In the genomic region with DNA sequence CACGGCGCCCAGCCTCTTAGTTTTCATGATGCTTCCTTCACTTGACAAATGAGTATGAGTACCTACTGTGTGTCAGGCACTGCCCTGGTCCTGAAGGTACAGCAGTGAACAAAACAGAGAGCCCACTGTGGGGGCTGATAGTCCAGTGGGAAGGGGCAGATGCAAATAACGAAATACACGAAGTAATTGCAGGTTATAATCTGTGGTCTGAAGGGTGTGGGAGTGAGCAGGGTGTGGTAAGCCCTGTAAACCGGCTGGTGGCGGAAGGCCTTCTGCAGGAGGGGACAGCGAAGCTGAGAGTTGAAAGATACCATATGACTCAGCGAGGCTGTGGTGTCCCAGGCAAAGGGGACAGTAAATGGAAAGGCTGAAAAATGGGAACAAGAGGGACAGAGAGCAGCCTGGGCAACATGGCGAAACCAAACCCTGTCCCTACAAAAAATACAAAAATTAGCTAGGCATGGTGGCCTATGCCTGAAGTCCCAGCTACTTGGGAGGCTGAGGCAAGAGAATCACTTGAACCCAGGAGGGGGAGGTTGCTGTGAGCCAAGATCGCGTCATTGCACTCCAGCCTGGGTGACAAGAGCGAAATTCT, we compare ENCODE assay signal across 11 cellular contexts.
DNase-seq lines count a peak whose midpoint lies in the region; ATAC-seq and TF ChIP-seq lines count a peak whose summit lies in the region.
"Had no signal": no experiment of that assay in that cellular context is flagged by ENCODE, and none has a peak within 500 bp of the region (broad histone marks: within the 10 kb centered on the region; RNA-seq: fewer than 3 reads in every experiment).

No MANE protein-coding gene starts in this region.

- H3K4me3 ChIP-seq in right atrium auricular region = no peak overlapping the region

- H3K9me3 ChIP-seq in right atrium auricular region = no peaks in the 10 kb centered on the region

- H3K27me3 ChIP-seq in right atrium auricular region = no peaks in the 10 kb centered on the region

- no peaks in the 10 kb centered on the region for H3K36me3 ChIP-seq in right atrium auricular region

- peak; percentile 32 for DNase-seq in stimulated activated naive CD4-positive, alpha-beta T cell treated with Interleukin-2 at 50 U/mL for 16 hours (lab: John Stamatoyannopoulos, UW)
- no peak for DNase-seq in stimulated activated naive CD4-positive, alpha-beta T cell (lab: John Stamatoyannopoulos, UW)
- DNase-seq in activated CD4-positive, alpha-beta T cell treated with anti-CD3 and anti-CD28 coated beads, Interleukin-2, amount 10 ng/mL, durations not matched to agents 24 days and 14 days = peak; percentile 70
- DNase-seq in COLO829 (ENCODE audit: low spot score) (no peak), right atrium auricular region (ENCODE audit: low spot score) (no peak)
- no peak for DNase-seq in effector CD4-positive, alpha-beta T cell
- DNase-seq: effector memory CD4-positive, alpha-beta T cell; substantia nigra had no signal

- H3K27ac Mint-ChIP-seq in activated CD4-positive, alpha-beta T cell treated with anti-CD3 and anti-CD28 coated beads, Interleukin-2, amount 10 ng/mL, durations not matched to agents 24 days and 14 days = peak overlapping the region; percentile 46
- H3K27ac Mint-ChIP-seq: nephron had no signal

- H3K27ac ChIP-seq in right atrium auricular region = no peak overlapping the region

- TF ChIP-seq CTCF in right atrium auricular region (IDR thresholded peaks at IDR 0.05) = no peak

- H3K36me3 Mint-ChIP-seq in activated CD4-positive, alpha-beta T cell treated with anti-CD3 and anti-CD28 coated beads, Interleukin-2, amount 10 ng/mL, durations not matched to agents 24 days and 14 days (ENCODE audit: low read depth) = peaks cover 3% of the 10 kb centered on the region

- peaks cover 40% of the 10 kb centered on the region for H3K4me1 Mint-ChIP-seq in activated CD4-positive, alpha-beta T cell treated with anti-CD3 and anti-CD28 coated beads, Interleukin-2, amount 10 ng/mL, durations not matched to agents 24 days and 14 days
- H3K4me1 Mint-ChIP-seq: nephron had no signal

- ATAC-seq in HG03280 (IDR thresholded peaks at IDR 0.05; ENCODE audit: unreplicated experiment) (peak; percentile 49), HG02870 (IDR thresholded peaks at IDR 0.05; ENCODE audit: unreplicated experiment) (no peak)

- H3K4me1 ChIP-seq in right atrium auricular region = no peaks in the 10 kb centered on the region

- H3K9me3 Mint-ChIP-seq in activated CD4-positive, alpha-beta T cell treated with anti-CD3 and anti-CD28 coated beads, Interleukin-2, amount 10 ng/mL, durations not matched to agents 24 days and 14 days = no peaks in the 10 kb centered on the region
- H3K9me3 Mint-ChIP-seq: nephron had no signal

- intact Hi-C loops in activated CD4-positive, alpha-beta T cell treated with anti-CD3 and anti-CD28 coated beads, Interleukin-2, amount 10 ng/mL, durations not matched to agents 24 days and 14 days (cut with micrococcal nuclease) = no loop called here

- H3K4me3 Mint-ChIP-seq in activated CD4-positive, alpha-beta T cell treated with anti-CD3 and anti-CD28 coated beads, Interleukin-2, amount 10 ng/mL, durations not matched to agents 24 days and 14 days = peak overlapping the region; percentile 12
- H3K4me3 Mint-ChIP-seq: nephron had no signal

- H3K27me3 Mint-ChIP-seq in activated CD4-positive, alpha-beta T cell treated with anti-CD3 and anti-CD28 coated beads, Interleukin-2, amount 10 ng/mL, durations not matched to agents 24 days and 14 days = peaks cover 7% of the 10 kb centered on the region

Comparison
In these comparisons a context has a peak if more than half of its experiments do, and no peak if none do; other contexts are left out.
1. DNase-seq: peak in stimulated activated naive CD4-positive, alpha-beta T cell treated with Interleukin-2 at 50 U/mL for 16 hours (single experiment) and activated CD4-positive, alpha-beta T cell treated with anti-CD3 and anti-CD28 coated beads, Interleukin-2, amount 10 ng/mL, durations not matched to agents 24 days and 14 days (single experiment); none in stimulated activated naive CD4-positive, alpha-beta T cell (0 of 6), COLO829 (single experiment), effector CD4-positive, alpha-beta T cell (single experiment) and right atrium auricular region (single experiment).